21 cellular contexts compared by ENCODE assay signal in the genomic region with DNA sequence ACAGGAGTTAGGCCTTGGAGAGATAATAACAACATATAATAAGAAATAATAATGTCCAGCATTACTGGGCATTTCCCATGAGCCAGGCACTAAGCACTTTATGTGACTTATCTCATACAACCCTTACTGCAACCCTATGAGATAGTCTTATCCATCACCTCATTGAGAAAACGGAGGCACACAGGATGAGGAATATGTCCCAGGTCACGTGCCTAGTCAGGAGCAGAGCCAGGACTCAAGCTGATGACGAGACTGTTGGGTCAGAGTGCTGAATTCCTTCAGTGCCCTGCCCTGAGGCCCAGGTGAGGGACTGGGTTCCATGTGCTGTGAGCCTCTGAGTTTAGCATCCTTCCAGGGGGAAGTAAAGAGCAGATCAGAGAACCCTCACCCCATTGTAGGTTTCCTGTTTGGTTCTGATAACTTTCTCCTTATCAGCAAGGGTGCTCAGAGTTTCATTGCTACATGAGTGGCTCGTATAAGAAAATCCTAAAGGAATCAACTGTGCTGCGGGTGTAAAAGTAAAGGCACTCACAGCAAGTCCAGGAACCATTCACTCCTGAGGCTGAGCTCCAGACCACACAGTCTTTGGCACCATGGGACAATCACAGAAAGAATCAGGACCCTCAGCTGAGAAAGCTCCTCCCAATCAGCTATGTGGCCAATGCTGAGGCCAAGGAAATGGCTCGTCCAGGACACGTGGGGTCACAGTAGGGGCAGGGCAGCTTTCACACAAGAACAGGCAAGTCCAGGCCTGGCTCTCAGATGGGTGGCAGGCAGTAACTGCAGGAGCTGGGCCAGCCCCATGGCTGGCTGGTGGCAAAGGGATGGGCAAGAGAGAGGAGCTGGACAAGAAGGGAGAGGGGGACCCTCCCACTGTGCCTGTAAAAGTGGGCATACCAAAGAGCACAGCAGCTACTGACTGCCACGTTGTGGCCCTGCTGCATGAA. TPM values are rescaled to one million over a fixed set of nuclear protein-coding genes. Genes with fewer than 3 reads are reported as not detected.
"Had no signal": no experiment of that assay in that cellular context is flagged by ENCODE, and none has a peak within 500 bp of the region (broad histone marks: within the 10 kb centered on the region; RNA-seq: fewer than 3 reads in every experiment).

No MANE protein-coding gene starts in this region.

- ATAC-seq: activated CD4-positive, alpha-beta T cell treated with anti-CD3 and anti-CD28 coated beads for 36 hours; body of pancreas; heart left ventricle had no signal

- DNase-seq: activated effector memory CD4-positive, alpha-beta T cell treated with anti-CD3 and anti-CD28 coated beads, Interleukin-2, amount 50 U/mL, for 16 hours; amniotic stem cell; body of pancreas; cortex of kidney; effector CD4-positive, alpha-beta T cell; heart left ventricle; ovary; stimulated activated CD4-positive, alpha-beta T cell treated with anti-CD3 and anti-CD28 coated beads, Interleukin-1b, Interleukin-23, amount 100 ng/mL, for 48 hours; stomach; T-helper 1 cell; T1000; testis; upper lobe of left lung had no signal

- H3K27me3 Mint-ChIP-seq: activated CD4-positive, alpha-beta T cell treated with anti-CD3 and anti-CD28 coated beads for 36 hours; activated CD8-positive, alpha-beta T cell treated with anti-CD3 and anti-CD28 coated beads for 36 hours; activated naive CD8-positive, alpha-beta T cell; central memory CD8-positive, alpha-beta T cell had no signal

- H3K9me3 ChIP-seq: body of pancreas, heart left ventricle, ovary, stomach, testis, upper lobe of left lung had no signal

- H3K36me3 ChIP-seq: heart left ventricle, neural progenitor cell, ovary, stomach, upper lobe of left lung had no signal

- H3K4me1 Mint-ChIP-seq: central memory CD8-positive, alpha-beta T cell had no signal

- H3K4me3 ChIP-seq: body of pancreas, heart left ventricle, neural progenitor cell, ovary, stomach, testis, upper lobe of left lung had no signal

- H3K27ac Mint-ChIP-seq: activated CD4-positive, alpha-beta T cell treated with anti-CD3 and anti-CD28 coated beads for 36 hours; activated CD8-positive, alpha-beta T cell treated with anti-CD3 and anti-CD28 coated beads for 36 hours; activated naive CD8-positive, alpha-beta T cell had no signal

- H3K27ac ChIP-seq: body of pancreas, heart left ventricle, neural progenitor cell, ovary, stomach, testis, upper lobe of left lung had no signal

- H3K4me3 Mint-ChIP-seq: activated CD4-positive, alpha-beta T cell treated with anti-CD3 and anti-CD28 coated beads for 36 hours; activated CD8-positive, alpha-beta T cell treated with anti-CD3 and anti-CD28 coated beads for 36 hours; activated naive CD8-positive, alpha-beta T cell; central memory CD8-positive, alpha-beta T cell; neural progenitor cell had no signal

- H3K9me3 Mint-ChIP-seq: activated CD8-positive, alpha-beta T cell treated with anti-CD3 and anti-CD28 coated beads for 36 hours; central memory CD8-positive, alpha-beta T cell; neural progenitor cell had no signal

- H3K4me1 ChIP-seq: body of pancreas, heart left ventricle, neural progenitor cell, stomach, testis, upper lobe of left lung had no signal

- H3K27me3 ChIP-seq: body of pancreas, neural progenitor cell, ovary, stomach, testis, upper lobe of left lung had no signal

- H3K36me3 Mint-ChIP-seq: activated naive CD8-positive, alpha-beta T cell; neural progenitor cell had no signal

RNA-seq across cellular contexts. Expression of a gene that starts 11.9 kb away (rescaled TPM):
- total RNA-seq: body of pancreas, endothelial cell of umbilical vein, fibroblast of lung, mesenteric fat pad had no signal
- polyA plus RNA-seq: endothelial cell of umbilical vein, fibroblast of lung had no signal
